In the genomic region with DNA sequence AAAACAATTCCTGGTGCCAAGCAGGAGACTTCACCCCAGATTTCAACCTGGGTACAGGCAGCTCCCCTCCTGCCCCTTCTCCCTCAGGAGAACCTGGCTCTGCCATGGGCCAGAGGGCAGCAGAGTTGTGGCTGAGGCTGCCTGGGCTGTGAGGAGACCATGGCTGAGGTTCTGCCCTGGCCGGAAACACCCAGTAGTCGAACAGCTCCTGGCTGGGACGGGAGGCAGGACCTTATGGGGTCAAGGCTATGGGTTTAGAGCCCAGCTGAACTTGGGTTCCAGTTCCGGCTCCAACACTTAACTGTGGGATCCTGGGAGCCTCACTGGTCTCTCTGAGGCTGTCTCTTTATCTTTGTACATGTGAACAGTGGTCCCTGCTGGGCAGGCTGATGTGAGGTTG, we compare ENCODE assay signal across 1 cellular context.
TF ChIP-seq lines count a peak whose summit lies in the region.

No MANE protein-coding gene starts in this region.

TF ChIP-seq in HepG2, 621 proteins besides CTCF, POLR2A, EP300 and RAD21 (continued from another document and continues in another):
- TF ChIP-seq PHF8 (CRISPR knock-in tag; IDR thresholded peaks at IDR 0.05) (no peak), RARA (CRISPR knock-in tag; IDR thresholded peaks at IDR 0.05) (peak; percentile 34), ZFP36 (IDR thresholded peaks at IDR 0.05; ENCODE audit: borderline replicate concordance, low read depth, low read length, partially characterized antibody) (no peak), IRF2 (CRISPR knock-in tag; IDR thresholded peaks at IDR 0.05) (no peak), HOXA3 (CRISPR knock-in tag; IDR thresholded peaks at IDR 0.05) (0 out of 2 replicates have a peak, but pooled peaks have one; percentile 19), GATAD1 (CRISPR knock-in tag; IDR thresholded peaks at IDR 0.05) (no peak), NR2F6 (IDR thresholded peaks at IDR 0.05) (no peak), NR2F6 (CRISPR knock-in tag; IDR thresholded peaks at IDR 0.05) (peak; percentile 39), ZNF574 (CRISPR knock-in tag; IDR thresholded peaks at IDR 0.05) (0 out of 2 replicates have a peak, but pooled peaks have one; percentile 36), RXRB (CRISPR knock-in tag; IDR thresholded peaks at IDR 0.05; ENCODE audit: borderline replicate concordance) (peak; percentile 29; the same call in 1 of the 2 replicates), ZNF644 (CRISPR knock-in tag; IDR thresholded peaks at IDR 0.05; ENCODE audit: low read depth) (no peak), TFE3 (CRISPR knock-in tag; IDR thresholded peaks at IDR 0.05) (no peak), ZFYVE20 (CRISPR knock-in tag; IDR thresholded peaks at IDR 0.05; ENCODE audit: borderline replicate concordance, low read depth) (no peak), ZNF143 (CRISPR knock-in tag; IDR thresholded peaks at IDR 0.05) (0 out of 2 replicates have a peak, but pooled peaks have one; percentile 17), FIP1L1 (IDR thresholded peaks at IDR 0.05; ENCODE audit: borderline replicate concordance, insufficient read depth, low read depth, low read length) (no peak), ZNF501 (CRISPR knock-in tag; IDR thresholded peaks at IDR 0.05) (0 out of 2 replicates have a peak, but pooled peaks have one; percentile 18), ETV5 (CRISPR knock-in tag; IDR thresholded peaks at IDR 0.05; ENCODE audit: borderline replicate concordance) (0 out of 2 replicates have a peak, but pooled peaks have one; percentile 41), ZNF317 (CRISPR knock-in tag; IDR thresholded peaks at IDR 0.05) (no peak), GABPB1 (CRISPR knock-in tag; IDR thresholded peaks at IDR 0.05) (0 out of 2 replicates have a peak, but pooled peaks have one; percentile 17), SP5 (CRISPR knock-in tag; IDR thresholded peaks at IDR 0.05; ENCODE audit: borderline replicate concordance, low read depth) (no peak), ZNF280B (CRISPR knock-in tag; IDR thresholded peaks at IDR 0.05; ENCODE audit: borderline replicate concordance) (no peak)
- TF ChIP-seq, protein P1, sequence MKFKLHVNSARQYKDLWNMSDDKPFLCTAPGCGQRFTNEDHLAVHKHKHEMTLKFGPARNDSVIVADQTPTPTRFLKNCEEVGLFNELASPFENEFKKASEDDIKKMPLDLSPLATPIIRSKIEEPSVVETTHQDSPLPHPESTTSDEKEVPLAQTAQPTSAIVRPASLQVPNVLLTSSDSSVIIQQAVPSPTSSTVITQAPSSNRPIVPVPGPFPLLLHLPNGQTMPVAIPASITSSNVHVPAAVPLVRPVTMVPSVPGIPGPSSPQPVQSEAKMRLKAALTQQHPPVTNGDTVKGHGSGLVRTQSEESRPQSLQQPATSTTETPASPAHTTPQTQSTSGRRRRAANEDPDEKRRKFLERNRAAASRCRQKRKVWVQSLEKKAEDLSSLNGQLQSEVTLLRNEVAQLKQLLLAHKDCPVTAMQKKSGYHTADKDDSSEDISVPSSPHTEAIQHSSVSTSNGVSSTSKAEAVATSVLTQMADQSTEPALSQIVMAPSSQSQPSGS (CRISPR knock-in tag; IDR thresholded peaks at IDR 0.05): no peak
- TF ChIP-seq, protein P2, sequence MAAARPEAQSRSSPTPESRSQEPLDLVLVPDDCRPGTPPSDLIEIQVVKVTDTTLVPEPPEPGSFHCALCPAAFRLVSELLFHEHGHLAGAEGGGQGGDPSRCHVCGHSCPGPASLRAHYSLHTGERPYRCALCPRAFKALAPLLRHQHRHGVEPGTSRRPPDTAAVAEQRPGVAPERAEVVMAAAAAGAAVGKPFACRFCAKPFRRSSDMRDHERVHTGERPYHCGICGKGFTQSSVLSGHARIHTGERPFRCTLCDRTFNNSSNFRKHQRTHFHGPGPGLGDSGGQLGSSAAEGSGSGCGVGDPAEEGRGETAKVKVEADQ (CRISPR knock-in tag; IDR thresholded peaks at IDR 0.05; ENCODE audit: borderline replicate concordance): no peak
- TF ChIP-seq, protein P3, sequence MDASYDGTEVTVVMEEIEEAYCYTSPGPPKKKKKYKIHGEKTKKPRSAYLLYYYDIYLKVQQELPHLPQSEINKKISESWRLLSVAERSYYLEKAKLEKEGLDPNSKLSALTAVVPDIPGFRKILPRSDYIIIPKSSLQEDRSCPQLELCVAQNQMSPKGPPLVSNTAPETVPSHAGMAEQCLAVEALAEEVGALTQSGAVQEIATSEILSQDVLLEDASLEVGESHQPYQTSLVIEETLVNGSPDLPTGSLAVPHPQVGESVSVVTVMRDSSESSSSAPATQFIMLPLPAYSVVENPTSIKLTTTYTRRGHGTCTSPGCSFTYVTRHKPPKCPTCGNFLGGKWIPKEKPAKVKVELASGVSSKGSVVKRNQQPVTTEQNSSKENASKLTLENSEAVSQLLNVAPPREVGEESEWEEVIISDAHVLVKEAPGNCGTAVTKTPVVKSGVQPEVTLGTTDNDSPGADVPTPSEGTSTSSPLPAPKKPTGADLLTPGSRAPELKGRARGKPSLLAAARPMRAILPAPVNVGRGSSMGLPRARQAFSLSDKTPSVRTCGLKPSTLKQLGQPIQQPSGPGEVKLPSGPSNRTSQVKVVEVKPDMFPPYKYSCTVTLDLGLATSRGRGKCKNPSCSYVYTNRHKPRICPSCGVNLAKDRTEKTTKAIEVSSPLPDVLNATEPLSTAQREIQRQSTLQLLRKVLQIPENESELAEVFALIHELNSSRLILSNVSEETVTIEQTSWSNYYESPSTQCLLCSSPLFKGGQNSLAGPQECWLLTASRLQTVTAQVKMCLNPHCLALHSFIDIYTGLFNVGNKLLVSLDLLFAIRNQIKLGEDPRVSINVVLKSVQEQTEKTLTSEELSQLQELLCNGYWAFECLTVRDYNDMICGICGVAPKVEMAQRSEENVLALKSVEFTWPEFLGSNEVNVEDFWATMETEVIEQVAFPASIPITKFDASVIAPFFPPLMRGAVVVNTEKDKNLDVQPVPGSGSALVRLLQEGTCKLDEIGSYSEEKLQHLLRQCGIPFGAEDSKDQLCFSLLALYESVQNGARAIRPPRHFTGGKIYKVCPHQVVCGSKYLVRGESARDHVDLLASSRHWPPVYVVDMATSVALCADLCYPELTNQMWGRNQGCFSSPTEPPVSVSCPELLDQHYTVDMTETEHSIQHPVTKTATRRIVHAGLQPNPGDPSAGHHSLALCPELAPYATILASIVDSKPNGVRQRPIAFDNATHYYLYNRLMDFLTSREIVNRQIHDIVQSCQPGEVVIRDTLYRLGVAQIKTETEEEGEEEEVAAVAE (CRISPR knock-in tag; IDR thresholded peaks at IDR 0.05; ENCODE audit: borderline replicate concordance): no peak
- TF ChIP-seq, protein P4, sequence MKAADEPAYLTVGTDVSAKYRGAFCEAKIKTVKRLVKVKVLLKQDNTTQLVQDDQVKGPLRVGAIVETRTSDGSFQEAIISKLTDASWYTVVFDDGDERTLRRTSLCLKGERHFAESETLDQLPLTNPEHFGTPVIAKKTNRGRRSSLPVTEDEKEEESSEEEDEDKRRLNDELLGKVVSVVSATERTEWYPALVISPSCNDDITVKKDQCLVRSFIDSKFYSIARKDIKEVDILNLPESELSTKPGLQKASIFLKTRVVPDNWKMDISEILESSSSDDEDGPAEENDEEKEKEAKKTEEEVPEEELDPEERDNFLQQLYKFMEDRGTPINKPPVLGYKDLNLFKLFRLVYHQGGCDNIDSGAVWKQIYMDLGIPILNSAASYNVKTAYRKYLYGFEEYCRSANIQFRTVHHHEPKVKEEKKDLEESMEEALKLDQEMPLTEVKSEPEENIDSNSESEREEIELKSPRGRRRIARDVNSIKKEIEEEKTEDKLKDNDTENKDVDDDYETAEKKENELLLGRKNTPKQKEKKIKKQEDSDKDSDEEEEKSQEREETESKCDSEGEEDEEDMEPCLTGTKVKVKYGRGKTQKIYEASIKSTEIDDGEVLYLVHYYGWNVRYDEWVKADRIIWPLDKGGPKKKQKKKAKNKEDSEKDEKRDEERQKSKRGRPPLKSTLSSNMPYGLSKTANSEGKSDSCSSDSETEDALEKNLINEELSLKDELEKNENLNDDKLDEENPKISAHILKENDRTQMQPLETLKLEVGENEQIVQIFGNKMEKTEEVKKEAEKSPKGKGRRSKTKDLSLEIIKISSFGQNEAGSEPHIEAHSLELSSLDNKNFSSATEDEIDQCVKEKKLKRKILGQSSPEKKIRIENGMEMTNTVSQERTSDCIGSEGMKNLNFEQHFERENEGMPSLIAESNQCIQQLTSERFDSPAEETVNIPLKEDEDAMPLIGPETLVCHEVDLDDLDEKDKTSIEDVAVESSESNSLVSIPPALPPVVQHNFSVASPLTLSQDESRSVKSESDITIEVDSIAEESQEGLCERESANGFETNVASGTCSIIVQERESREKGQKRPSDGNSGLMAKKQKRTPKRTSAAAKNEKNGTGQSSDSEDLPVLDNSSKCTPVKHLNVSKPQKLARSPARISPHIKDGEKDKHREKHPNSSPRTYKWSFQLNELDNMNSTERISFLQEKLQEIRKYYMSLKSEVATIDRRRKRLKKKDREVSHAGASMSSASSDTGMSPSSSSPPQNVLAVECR (CRISPR knock-in tag; IDR thresholded peaks at IDR 0.05; ENCODE audit: borderline replicate concordance): no peak
- TF ChIP-seq, protein P5, sequence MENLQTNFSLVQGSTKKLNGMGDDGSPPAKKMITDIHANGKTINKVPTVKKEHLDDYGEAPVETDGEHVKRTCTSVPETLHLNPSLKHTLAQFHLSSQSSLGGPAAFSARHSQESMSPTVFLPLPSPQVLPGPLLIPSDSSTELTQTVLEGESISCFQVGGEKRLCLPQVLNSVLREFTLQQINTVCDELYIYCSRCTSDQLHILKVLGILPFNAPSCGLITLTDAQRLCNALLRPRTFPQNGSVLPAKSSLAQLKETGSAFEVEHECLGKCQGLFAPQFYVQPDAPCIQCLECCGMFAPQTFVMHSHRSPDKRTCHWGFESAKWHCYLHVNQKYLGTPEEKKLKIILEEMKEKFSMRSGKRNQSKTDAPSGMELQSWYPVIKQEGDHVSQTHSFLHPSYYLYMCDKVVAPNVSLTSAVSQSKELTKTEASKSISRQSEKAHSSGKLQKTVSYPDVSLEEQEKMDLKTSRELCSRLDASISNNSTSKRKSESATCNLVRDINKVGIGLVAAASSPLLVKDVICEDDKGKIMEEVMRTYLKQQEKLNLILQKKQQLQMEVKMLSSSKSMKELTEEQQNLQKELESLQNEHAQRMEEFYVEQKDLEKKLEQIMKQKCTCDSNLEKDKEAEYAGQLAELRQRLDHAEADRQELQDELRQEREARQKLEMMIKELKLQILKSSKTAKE (CRISPR knock-in tag; IDR thresholded peaks at IDR 0.05; ENCODE audit: borderline replicate concordance): peak; percentile 30; the same call in 1 of the 2 replicates
- TF ChIP-seq, protein P6, sequence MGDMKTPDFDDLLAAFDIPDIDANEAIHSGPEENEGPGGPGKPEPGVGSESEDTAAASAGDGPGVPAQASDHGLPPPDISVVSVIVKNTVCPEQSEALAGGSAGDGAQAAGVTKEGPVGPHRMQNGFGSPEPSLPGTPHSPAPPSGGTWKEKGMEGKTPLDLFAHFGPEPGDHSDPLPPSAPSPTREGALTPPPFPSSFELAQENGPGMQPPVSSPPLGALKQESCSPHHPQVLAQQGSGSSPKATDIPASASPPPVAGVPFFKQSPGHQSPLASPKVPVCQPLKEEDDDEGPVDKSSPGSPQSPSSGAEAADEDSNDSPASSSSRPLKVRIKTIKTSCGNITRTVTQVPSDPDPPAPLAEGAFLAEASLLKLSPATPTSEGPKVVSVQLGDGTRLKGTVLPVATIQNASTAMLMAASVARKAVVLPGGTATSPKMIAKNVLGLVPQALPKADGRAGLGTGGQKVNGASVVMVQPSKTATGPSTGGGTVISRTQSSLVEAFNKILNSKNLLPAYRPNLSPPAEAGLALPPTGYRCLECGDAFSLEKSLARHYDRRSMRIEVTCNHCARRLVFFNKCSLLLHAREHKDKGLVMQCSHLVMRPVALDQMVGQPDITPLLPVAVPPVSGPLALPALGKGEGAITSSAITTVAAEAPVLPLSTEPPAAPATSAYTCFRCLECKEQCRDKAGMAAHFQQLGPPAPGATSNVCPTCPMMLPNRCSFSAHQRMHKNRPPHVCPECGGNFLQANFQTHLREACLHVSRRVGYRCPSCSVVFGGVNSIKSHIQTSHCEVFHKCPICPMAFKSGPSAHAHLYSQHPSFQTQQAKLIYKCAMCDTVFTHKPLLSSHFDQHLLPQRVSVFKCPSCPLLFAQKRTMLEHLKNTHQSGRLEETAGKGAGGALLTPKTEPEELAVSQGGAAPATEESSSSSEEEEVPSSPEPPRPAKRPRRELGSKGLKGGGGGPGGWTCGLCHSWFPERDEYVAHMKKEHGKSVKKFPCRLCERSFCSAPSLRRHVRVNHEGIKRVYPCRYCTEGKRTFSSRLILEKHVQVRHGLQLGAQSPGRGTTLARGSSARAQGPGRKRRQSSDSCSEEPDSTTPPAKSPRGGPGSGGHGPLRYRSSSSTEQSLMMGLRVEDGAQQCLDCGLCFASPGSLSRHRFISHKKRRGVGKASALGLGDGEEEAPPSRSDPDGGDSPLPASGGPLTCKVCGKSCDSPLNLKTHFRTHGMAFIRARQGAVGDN (CRISPR knock-in tag; IDR thresholded peaks at IDR 0.05): peak; percentile 14
